Comparison of ENCODE assay signal across 19 cellular contexts in genomic region chr9:76162109-76162730, GRCh38.
DNase-seq lines count a peak whose midpoint lies in the region; ATAC-seq and TF ChIP-seq lines count a peak whose summit lies in the region.
"Had no signal": no experiment of that assay in that cellular context is flagged by ENCODE, and none has a peak within 500 bp of the region (broad histone marks: within the 10 kb centered on the region; RNA-seq: fewer than 3 reads in every experiment).

No MANE protein-coding gene starts in this region.

- H3K27ac ChIP-seq in GM23248: no peak overlapping the region
- H3K27ac ChIP-seq in mesenchymal stem cell (ENCODE audit: low read length, poor library complexity, severe bottlenecking): no peak overlapping the region
- peak overlapping the region; percentile 11 for H3K27ac ChIP-seq in stomach smooth muscle (ENCODE audit: low read length)
- H3K27ac ChIP-seq: parathyroid adenoma, WERI-Rb-1 had no signal

- H3F3A ChIP-seq in GM23248 (ENCODE audit: insufficient read depth): no peaks in the 10 kb centered on the region

- H4K91ac ChIP-seq in mesenchymal stem cell (ENCODE audit: low read length): peak overlapping the region; percentile 64

- peak overlapping the region; percentile 27 for H4K8ac ChIP-seq in mesenchymal stem cell (ENCODE audit: low read length)

- H2BK120ac ChIP-seq in mesenchymal stem cell (ENCODE audit: low read depth, low read length): no peak overlapping the region

- H3K4ac ChIP-seq in mesenchymal stem cell (ENCODE audit: low read depth in 1 of 2, low read length in 2 of 2): no peak overlapping the region

- H3K36me3 Mint-ChIP-seq in activated T-cell treated with anti-CD3 and anti-CD28 coated beads, Interleukin-2, amount 50 U/mL, for 4 hours (ENCODE audit: insufficient read depth): peaks cover 25% of the 10 kb centered on the region

- H3K9me3 Mint-ChIP-seq in activated T-cell treated with anti-CD3 and anti-CD28 coated beads, Interleukin-2, amount 50 U/mL, for 4 hours: no peaks in the 10 kb centered on the region
- H3K9me3 Mint-ChIP-seq: activated T-helper 1 cell treated with anti-CD3 and anti-CD28 coated beads, Interleukin-12 subunit alpha, Interleukin-12 subunit beta, Interleukin-2, Interleukin-4 antibody, amounts not matched to agents 30 ng/mL and 10 ng/mL and 1 ng/mL, durations not matched to agents 14 hours and 24 hours and 36 hours; dendritic cell treated with granulocyte-macrophage colony-stimulating factor and Interleukin-4, amounts not matched to agents 40 ng/mL and 50 ng/mL, for 4 days had no signal

- H3K79me1 ChIP-seq in mesenchymal stem cell (replicated peaks; ENCODE audit: low read length, poor library complexity, severe bottlenecking): no peaks in the 10 kb centered on the region

- H3K4me3 ChIP-seq in GM23248 (no peak overlapping the region), choroid plexus epithelial cell (ENCODE audit: low read depth, low read length) (no peak overlapping the region), mesenchymal stem cell (ENCODE audit: insufficient read depth in 1 of 2, low read depth in 1 of 2, low read length in 2 of 2) (peak overlapping the region in 1 of 2 experiments; percentile 46), stomach smooth muscle (ENCODE audit: low read length in 2 of 2) (peak overlapping the region in 1 of 2 donors; percentile 49)

- H2BK15ac ChIP-seq in mesenchymal stem cell (ENCODE audit: low read depth, poor library complexity, severe bottlenecking): peak overlapping the region; percentile 39

- H3K79me2 ChIP-seq in GM23248 (ENCODE audit: insufficient read depth): no peaks in the 10 kb centered on the region
- H3K79me2 ChIP-seq: parathyroid adenoma had no signal

- no peaks in the 10 kb centered on the region for H3K9me3 ChIP-seq in GM23248 (ENCODE audit: low read depth)
- no peaks in the 10 kb centered on the region for H3K9me3 ChIP-seq in mesenchymal stem cell (ENCODE audit: control insufficient read depth, low read length)
- no peaks in the 10 kb centered on the region for H3K9me3 ChIP-seq in stomach smooth muscle (ENCODE audit: control insufficient read depth in 2 of 2, low read length in 2 of 2)
- H3K9me3 ChIP-seq: Caco-2 had no signal

- H2AFZ ChIP-seq in GM23248: peak overlapping the region; percentile 74; the same call in 1 of the 2 replicates
- H2AFZ ChIP-seq in mesenchymal stem cell (ENCODE audit: low read depth, low read length): no peak overlapping the region
- H2AFZ ChIP-seq: parathyroid adenoma had no signal

- TF ChIP-seq CTCF in choroid plexus epithelial cell (conservative IDR thresholded peaks at IDR 0.05; ENCODE audit: low read depth, low read length): no peak

- H3K4me1 ChIP-seq in GM23248 (ENCODE audit: insufficient read depth) (peaks cover 14% of the 10 kb centered on the region), mesenchymal stem cell (ENCODE audit: control insufficient read depth, insufficient read depth, low read depth, low read length) (peaks cover 23% of the 10 kb centered on the region), stomach smooth muscle (ENCODE audit: control insufficient read depth, insufficient read depth, low read length) (peaks cover 20% of the 10 kb centered on the region)
- H3K4me1 ChIP-seq: Caco-2, parathyroid adenoma had no signal

- DNase-seq in GM23248 (no peak), choroid plexus epithelial cell (ENCODE audit: low read depth) (peak; percentile 67), mesenchymal stem cell (peak; percentile 24), cerebellar cortex (ENCODE audit: low spot score) (no peak), COLO829 (ENCODE audit: low spot score) (no peak)
- DNase-seq in activated effector memory CD4-positive, alpha-beta T cell treated with Interleukin-2 at 50 U/mL for 16 hours: no peak
- no peak for DNase-seq in activated T-cell treated with anti-CD3 and anti-CD28 coated beads, Interleukin-2, amount 50 U/mL, for 4 hours
- DNase-seq: activated CD8-positive, alpha-beta T cell treated with anti-CD3 and anti-CD28 coated beads, Interleukin-2, amount 10 ng/mL, durations not matched to agents 7 days and 5 days; Caco-2; KBM-7; kidney; NCI-H1105 treated with DMSO at 0.1 percent for 48 hours; stimulated activated naive CD4-positive, alpha-beta T cell; T-helper 1 cell; WERI-Rb-1 had no signal

- no peak overlapping the region for H3K4me3 Mint-ChIP-seq in activated T-cell treated with anti-CD3 and anti-CD28 coated beads, Interleukin-2, amount 50 U/mL, for 4 hours
- H3K4me3 Mint-ChIP-seq: activated CD8-positive, alpha-beta T cell treated with anti-CD3 and anti-CD28 coated beads, Interleukin-2, amount 10 ng/mL, durations not matched to agents 7 days and 5 days; activated T-helper 1 cell treated with anti-CD3 and anti-CD28 coated beads, Interleukin-12 subunit alpha, Interleukin-12 subunit beta, Interleukin-2, Interleukin-4 antibody, amounts not matched to agents 30 ng/mL and 10 ng/mL and 1 ng/mL, durations not matched to agents 14 hours and 24 hours and 36 hours; dendritic cell treated with granulocyte-macrophage colony-stimulating factor and Interleukin-4, amounts not matched to agents 40 ng/mL and 50 ng/mL, for 4 days had no signal

- H3K23ac ChIP-seq in mesenchymal stem cell (ENCODE audit: low read length in 2 of 2): no peak overlapping the region

- ATAC-seq in activated T-cell treated with anti-CD3 and anti-CD28 coated beads, Interleukin-2, amount 50 U/mL, for 4 hours: no peak
- ATAC-seq: activated CD8-positive, alpha-beta T cell treated with anti-CD3 and anti-CD28 coated beads, Interleukin-2, amount 10 ng/mL, durations not matched to agents 7 days and 5 days had no signal

- no peak overlapping the region for H3K4me2 ChIP-seq in GM23248 (ENCODE audit: unreplicated experiment)
- H3K4me2 ChIP-seq in mesenchymal stem cell (ENCODE audit: low read length, poor library complexity, severe bottlenecking): no peak overlapping the region

- no peak overlapping the region for H3K14ac ChIP-seq in mesenchymal stem cell (ENCODE audit: low read length in 2 of 2)

- WGBS in GM23248 (ENCODE audit: low coverage in 1 of 2, low lambda C conversion rate in 2 of 2, missing lambda C conversion rate in 2 of 2), 2 experiments: 48 to 68% methylated on average over 4 of the region's 4 CpGs
- 68% methylated on average over 4 of the region's 4 CpGs for WGBS in mesenchymal stem cell

- in situ Hi-C loops in GM23248 (cut with MboI): no loop called here

- H3K4me1 Mint-ChIP-seq in activated T-cell treated with anti-CD3 and anti-CD28 coated beads, Interleukin-2, amount 50 U/mL, for 4 hours (ENCODE audit: low read depth): no peaks in the 10 kb centered on the region

- H2BK5ac ChIP-seq in mesenchymal stem cell (ENCODE audit: low read depth, low read length, poor library complexity, severe bottlenecking): no peak overlapping the region

- H4K20me1 ChIP-seq in GM23248 (ENCODE audit: insufficient read depth): no peaks in the 10 kb centered on the region

- H3K27me3 ChIP-seq in GM23248 (replicated peaks; ENCODE audit: insufficient read depth): no peaks in the 10 kb centered on the region
- no peaks in the 10 kb centered on the region for H3K27me3 ChIP-seq in mesenchymal stem cell (ENCODE audit: control insufficient read depth in 1 of 2, insufficient read depth in 1 of 2, low read length in 2 of 2)
- no peaks in the 10 kb centered on the region for H3K27me3 ChIP-seq in stomach smooth muscle (ENCODE audit: control insufficient read depth in 1 of 2, insufficient read depth in 2 of 2, low read length in 2 of 2)

- peak overlapping the region; percentile 3 to 20 for H2BK12ac ChIP-seq in mesenchymal stem cell (ENCODE audit: low read length in 2 of 2)

- H3K9ac ChIP-seq in GM23248 (no peak overlapping the region), mesenchymal stem cell (ENCODE audit: low read length) (no peak overlapping the region), stomach smooth muscle (ENCODE audit: low read length in 2 of 2) (no peak overlapping the region)
- H3K9ac ChIP-seq: parathyroid adenoma had no signal

- no peaks in the 10 kb centered on the region for H3K36me3 ChIP-seq in GM23248 (ENCODE audit: low read depth)
- H3K36me3 ChIP-seq in mesenchymal stem cell (ENCODE audit: control insufficient read depth in 1 of 2, insufficient read depth in 2 of 2, low read depth in 1 of 2, low read length in 2 of 2): peaks cover 0 to 7% of the 10 kb centered on the region in 2 experiments
- H3K36me3 ChIP-seq in stomach smooth muscle (ENCODE audit: control insufficient read depth in 2 of 2, insufficient read depth in 2 of 2, low read length in 2 of 2): peaks cover 0 to 5% of the 10 kb centered on the region in 2 donors
- H3K36me3 ChIP-seq: WERI-Rb-1 had no signal

- no peaks in the 10 kb centered on the region for H3K9me2 ChIP-seq in GM23248 (ENCODE audit: insufficient read depth)

- peak overlapping the region in 1 of 2 experiments; percentile 58 for H3K18ac ChIP-seq in mesenchymal stem cell (ENCODE audit: low read depth in 1 of 2, low read length in 2 of 2)

- no peaks in the 10 kb centered on the region for H3K27me3 Mint-ChIP-seq in activated T-cell treated with anti-CD3 and anti-CD28 coated beads, Interleukin-2, amount 50 U/mL, for 4 hours (ENCODE audit: low read depth)
- H3K27me3 Mint-ChIP-seq: dendritic cell treated with granulocyte-macrophage colony-stimulating factor and Interleukin-4, amounts not matched to agents 40 ng/mL and 50 ng/mL, for 4 days had no signal

- no peak overlapping the region for H2AK5ac ChIP-seq in mesenchymal stem cell (ENCODE audit: low read length, severe bottlenecking)

Comparison
In these comparisons a context has a peak if more than half of its experiments do, and no peak if none do; other contexts are left out.
1. DNase-seq: peak in choroid plexus epithelial cell (single experiment) and mesenchymal stem cell (single experiment); none in GM23248 (single experiment), cerebellar cortex (single experiment), activated effector memory CD4-positive, alpha-beta T cell treated with Interleukin-2 at 50 U/mL for 16 hours (single experiment), activated T-cell treated with anti-CD3 and anti-CD28 coated beads, Interleukin-2, amount 50 U/mL, for 4 hours (single experiment) and COLO829 (single experiment).